Comparison of ENCODE assay signal across 1 cellular context in the genomic region with DNA sequence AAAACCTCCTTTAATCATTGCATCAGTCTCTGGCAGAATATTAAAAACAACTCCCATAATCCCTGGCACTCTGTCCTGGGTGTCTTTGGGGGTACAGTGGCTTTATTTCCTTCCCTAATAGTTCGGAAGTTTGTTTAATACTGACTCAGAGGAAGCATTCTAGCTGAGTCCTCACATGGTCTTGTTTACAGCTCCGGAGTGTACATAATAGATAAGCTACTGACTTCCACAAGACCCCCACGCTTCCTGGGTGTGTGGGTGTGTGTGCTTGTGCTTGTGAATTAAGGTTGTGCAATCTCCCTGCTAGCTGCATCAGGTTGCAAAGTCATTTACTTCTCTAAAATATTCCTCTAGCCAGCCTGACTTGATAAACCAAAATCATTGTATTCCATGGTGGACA.
TF ChIP-seq lines count a peak whose summit lies in the region.

No MANE protein-coding gene starts in this region.

TF ChIP-seq in HepG2, 621 proteins besides CTCF, POLR2A, EP300 and RAD21 (continued from another document and continues in another):
- TF ChIP-seq, protein P1, sequence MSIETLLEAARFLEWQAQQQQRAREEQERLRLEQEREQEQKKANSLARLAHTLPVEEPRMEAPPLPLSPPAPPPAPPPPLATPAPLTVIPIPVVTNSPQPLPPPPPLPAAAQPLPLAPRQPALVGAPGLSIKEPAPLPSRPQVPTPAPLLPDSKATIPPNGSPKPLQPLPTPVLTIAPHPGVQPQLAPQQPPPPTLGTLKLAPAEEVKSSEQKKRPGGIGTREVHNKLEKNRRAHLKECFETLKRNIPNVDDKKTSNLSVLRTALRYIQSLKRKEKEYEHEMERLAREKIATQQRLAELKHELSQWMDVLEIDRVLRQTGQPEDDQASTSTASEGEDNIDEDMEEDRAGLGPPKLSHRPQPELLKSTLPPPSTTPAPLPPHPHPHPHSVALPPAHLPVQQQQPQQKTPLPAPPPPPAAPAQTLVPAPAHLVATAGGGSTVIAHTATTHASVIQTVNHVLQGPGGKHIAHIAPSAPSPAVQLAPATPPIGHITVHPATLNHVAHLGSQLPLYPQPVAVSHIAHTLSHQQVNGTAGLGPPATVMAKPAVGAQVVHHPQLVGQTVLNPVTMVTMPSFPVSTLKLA (IDR thresholded peaks at IDR 0.05): 0 out of 2 replicates have a peak, but pooled peaks have one; percentile 19
- no peak for TF ChIP-seq HOXA5 (CRISPR knock-in tag; IDR thresholded peaks at IDR 0.05)
- TF ChIP-seq, protein P2, sequence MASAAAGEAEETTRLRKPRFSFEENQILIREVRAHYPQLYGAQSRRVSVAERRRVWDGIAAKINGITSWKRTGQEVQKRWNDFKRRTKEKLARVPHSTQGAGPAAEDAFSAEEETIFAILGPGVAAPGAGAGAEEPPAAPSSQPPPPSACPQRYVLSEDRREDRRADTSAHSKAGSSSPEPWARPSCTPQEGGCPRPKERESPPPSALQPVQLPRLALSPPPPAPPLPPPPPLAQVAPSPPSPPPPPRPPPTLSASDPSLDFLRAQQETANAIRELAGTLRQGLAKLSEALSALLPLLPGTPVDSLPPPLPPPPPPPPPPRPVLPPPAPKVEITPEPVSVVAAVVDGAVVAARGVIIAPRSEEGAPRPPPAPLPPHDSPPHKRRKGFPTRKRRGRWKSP (CRISPR knock-in tag; IDR thresholded peaks at IDR 0.05): no peak
- TF ChIP-seq, protein P3, sequence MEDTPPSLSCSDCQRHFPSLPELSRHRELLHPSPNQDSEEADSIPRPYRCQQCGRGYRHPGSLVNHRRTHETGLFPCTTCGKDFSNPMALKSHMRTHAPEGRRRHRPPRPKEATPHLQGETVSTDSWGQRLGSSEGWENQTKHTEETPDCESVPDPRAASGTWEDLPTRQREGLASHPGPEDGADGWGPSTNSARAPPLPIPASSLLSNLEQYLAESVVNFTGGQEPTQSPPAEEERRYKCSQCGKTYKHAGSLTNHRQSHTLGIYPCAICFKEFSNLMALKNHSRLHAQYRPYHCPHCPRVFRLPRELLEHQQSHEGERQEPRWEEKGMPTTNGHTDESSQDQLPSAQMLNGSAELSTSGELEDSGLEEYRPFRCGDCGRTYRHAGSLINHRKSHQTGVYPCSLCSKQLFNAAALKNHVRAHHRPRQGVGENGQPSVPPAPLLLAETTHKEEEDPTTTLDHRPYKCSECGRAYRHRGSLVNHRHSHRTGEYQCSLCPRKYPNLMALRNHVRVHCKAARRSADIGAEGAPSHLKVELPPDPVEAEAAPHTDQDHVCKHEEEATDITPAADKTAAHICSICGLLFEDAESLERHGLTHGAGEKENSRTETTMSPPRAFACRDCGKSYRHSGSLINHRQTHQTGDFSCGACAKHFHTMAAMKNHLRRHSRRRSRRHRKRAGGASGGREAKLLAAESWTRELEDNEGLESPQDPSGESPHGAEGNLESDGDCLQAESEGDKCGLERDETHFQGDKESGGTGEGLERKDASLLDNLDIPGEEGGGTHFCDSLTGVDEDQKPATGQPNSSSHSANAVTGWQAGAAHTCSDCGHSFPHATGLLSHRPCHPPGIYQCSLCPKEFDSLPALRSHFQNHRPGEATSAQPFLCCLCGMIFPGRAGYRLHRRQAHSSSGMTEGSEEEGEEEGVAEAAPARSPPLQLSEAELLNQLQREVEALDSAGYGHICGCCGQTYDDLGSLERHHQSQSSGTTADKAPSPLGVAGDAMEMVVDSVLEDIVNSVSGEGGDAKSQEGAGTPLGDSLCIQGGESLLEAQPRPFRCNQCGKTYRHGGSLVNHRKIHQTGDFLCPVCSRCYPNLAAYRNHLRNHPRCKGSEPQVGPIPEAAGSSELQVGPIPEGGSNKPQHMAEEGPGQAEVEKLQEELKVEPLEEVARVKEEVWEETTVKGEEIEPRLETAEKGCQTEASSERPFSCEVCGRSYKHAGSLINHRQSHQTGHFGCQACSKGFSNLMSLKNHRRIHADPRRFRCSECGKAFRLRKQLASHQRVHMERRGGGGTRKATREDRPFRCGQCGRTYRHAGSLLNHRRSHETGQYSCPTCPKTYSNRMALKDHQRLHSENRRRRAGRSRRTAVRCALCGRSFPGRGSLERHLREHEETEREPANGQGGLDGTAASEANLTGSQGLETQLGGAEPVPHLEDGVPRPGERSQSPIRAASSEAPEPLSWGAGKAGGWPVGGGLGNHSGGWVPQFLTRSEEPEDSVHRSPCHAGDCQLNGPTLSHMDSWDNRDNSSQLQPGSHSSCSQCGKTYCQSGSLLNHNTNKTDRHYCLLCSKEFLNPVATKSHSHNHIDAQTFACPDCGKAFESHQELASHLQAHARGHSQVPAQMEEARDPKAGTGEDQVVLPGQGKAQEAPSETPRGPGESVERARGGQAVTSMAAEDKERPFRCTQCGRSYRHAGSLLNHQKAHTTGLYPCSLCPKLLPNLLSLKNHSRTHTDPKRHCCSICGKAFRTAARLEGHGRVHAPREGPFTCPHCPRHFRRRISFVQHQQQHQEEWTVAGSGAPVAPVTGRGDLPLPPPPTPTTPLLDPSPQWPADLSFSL (CRISPR knock-in tag; IDR thresholded peaks at IDR 0.05): peak; percentile 89
- peak; percentile 23; the same call in 1 of the 2 replicates for TF ChIP-seq JUND (CRISPR knock-in tag; IDR thresholded peaks at IDR 0.05)
- TF ChIP-seq, protein P4, sequence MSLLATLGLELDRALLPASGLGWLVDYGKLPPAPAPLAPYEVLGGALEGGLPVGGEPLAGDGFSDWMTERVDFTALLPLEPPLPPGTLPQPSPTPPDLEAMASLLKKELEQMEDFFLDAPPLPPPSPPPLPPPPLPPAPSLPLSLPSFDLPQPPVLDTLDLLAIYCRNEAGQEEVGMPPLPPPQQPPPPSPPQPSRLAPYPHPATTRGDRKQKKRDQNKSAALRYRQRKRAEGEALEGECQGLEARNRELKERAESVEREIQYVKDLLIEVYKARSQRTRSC (CRISPR knock-in tag; IDR thresholded peaks at IDR 0.05; ENCODE audit: low read depth): no peak
- TF ChIP-seq, protein P5, sequence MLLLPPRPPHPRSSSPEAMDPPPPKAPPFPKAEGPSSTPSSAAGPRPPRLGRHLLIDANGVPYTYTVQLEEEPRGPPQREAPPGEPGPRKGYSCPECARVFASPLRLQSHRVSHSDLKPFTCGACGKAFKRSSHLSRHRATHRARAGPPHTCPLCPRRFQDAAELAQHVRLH (CRISPR knock-in tag; IDR thresholded peaks at IDR 0.05; ENCODE audit: borderline replicate concordance, low read depth): peak; percentile 27; the same call in 1 of the 2 replicates
- peak; percentile 86 for TF ChIP-seq TRIM24 (CRISPR knock-in tag; IDR thresholded peaks at IDR 0.05)
- peak; percentile 71 for TF ChIP-seq ISL2 (CRISPR knock-in tag; IDR thresholded peaks at IDR 0.05)
- TF ChIP-seq NFIC (IDR thresholded peaks at IDR 0.05; ENCODE audit: low read length): 0 out of 2 replicates have a peak, but pooled peaks have one; percentile 49
- peak; percentile 74; the same call in 1 of the 2 replicates for TF ChIP-seq SOX5 (CRISPR knock-in tag; IDR thresholded peaks at IDR 0.05; ENCODE audit: borderline replicate concordance)
- no peak for TF ChIP-seq ZFYVE20 (CRISPR knock-in tag; IDR thresholded peaks at IDR 0.05; ENCODE audit: borderline replicate concordance, low read depth)
- TF ChIP-seq TCF7 (IDR thresholded peaks at IDR 0.05; ENCODE audit: low read depth): 0 out of 2 replicates have a peak, but pooled peaks have one; percentile 55
- TF ChIP-seq ZNF12 (CRISPR knock-in tag; IDR thresholded peaks at IDR 0.05): peak; percentile 65
- TF ChIP-seq, protein P6, sequence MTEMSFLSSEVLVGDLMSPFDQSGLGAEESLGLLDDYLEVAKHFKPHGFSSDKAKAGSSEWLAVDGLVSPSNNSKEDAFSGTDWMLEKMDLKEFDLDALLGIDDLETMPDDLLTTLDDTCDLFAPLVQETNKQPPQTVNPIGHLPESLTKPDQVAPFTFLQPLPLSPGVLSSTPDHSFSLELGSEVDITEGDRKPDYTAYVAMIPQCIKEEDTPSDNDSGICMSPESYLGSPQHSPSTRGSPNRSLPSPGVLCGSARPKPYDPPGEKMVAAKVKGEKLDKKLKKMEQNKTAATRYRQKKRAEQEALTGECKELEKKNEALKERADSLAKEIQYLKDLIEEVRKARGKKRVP (CRISPR knock-in tag; IDR thresholded peaks at IDR 0.05): peak in 1 of 2 experiments; percentile 97; a peak in 2 of 4 replicates
- peak; percentile 52; the same call in 1 of the 2 replicates for TF ChIP-seq DPF2 (CRISPR knock-in tag; IDR thresholded peaks at IDR 0.05; ENCODE audit: borderline replicate concordance, low read depth)
- TF ChIP-seq, protein P7, sequence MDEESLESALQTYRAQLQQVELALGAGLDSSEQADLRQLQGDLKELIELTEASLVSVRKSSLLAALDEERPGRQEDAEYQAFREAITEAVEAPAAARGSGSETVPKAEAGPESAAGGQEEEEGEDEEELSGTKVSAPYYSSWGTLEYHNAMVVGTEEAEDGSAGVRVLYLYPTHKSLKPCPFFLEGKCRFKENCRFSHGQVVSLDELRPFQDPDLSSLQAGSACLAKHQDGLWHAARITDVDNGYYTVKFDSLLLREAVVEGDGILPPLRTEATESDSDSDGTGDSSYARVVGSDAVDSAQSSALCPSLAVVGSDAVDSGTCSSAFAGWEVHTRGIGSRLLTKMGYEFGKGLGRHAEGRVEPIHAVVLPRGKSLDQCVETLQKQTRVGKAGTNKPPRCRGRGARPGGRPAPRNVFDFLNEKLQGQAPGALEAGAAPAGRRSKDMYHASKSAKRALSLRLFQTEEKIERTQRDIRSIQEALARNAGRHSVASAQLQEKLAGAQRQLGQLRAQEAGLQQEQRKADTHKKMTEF (CRISPR knock-in tag; IDR thresholded peaks at IDR 0.05): peak; percentile 67
- no peak for TF ChIP-seq FOXA1 (IDR thresholded peaks at IDR 0.05)
- peak; percentile 93 for TF ChIP-seq FOXA1 (CRISPR knock-in tag; IDR thresholded peaks at IDR 0.05)
- peak; percentile 40; the same call in 1 of the 2 replicates for TF ChIP-seq BCL6 (CRISPR knock-in tag; IDR thresholded peaks at IDR 0.05)
- peak; percentile 95 for TF ChIP-seq FOXA3 (CRISPR knock-in tag; IDR thresholded peaks at IDR 0.05)
- no peak for TF ChIP-seq MTF2 (CRISPR knock-in tag; IDR thresholded peaks at IDR 0.05; ENCODE audit: borderline replicate concordance)
- TF ChIP-seq GTF2F1 (IDR thresholded peaks at IDR 0.05; ENCODE audit: low read length): no peak
- TF ChIP-seq RXRB (CRISPR knock-in tag; IDR thresholded peaks at IDR 0.05; ENCODE audit: borderline replicate concordance): peak; percentile 65
- TF ChIP-seq SMAD3 (CRISPR knock-in tag; IDR thresholded peaks at IDR 0.05): 0 out of 2 replicates have a peak, but pooled peaks have one; percentile 44
- TF ChIP-seq ZKSCAN8 (CRISPR knock-in tag; IDR thresholded peaks at IDR 0.05; ENCODE audit: borderline replicate concordance): 0 out of 2 replicates have a peak, but pooled peaks have one; percentile 27
- TF ChIP-seq, protein P8, sequence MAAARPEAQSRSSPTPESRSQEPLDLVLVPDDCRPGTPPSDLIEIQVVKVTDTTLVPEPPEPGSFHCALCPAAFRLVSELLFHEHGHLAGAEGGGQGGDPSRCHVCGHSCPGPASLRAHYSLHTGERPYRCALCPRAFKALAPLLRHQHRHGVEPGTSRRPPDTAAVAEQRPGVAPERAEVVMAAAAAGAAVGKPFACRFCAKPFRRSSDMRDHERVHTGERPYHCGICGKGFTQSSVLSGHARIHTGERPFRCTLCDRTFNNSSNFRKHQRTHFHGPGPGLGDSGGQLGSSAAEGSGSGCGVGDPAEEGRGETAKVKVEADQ (CRISPR knock-in tag; IDR thresholded peaks at IDR 0.05; ENCODE audit: borderline replicate concordance): no peak
- TF ChIP-seq ZMYM2 (CRISPR knock-in tag; IDR thresholded peaks at IDR 0.05): no peak
- no peak for TF ChIP-seq GFI1 (CRISPR knock-in tag; IDR thresholded peaks at IDR 0.05; ENCODE audit: borderline replicate concordance)
- TF ChIP-seq, protein P9, sequence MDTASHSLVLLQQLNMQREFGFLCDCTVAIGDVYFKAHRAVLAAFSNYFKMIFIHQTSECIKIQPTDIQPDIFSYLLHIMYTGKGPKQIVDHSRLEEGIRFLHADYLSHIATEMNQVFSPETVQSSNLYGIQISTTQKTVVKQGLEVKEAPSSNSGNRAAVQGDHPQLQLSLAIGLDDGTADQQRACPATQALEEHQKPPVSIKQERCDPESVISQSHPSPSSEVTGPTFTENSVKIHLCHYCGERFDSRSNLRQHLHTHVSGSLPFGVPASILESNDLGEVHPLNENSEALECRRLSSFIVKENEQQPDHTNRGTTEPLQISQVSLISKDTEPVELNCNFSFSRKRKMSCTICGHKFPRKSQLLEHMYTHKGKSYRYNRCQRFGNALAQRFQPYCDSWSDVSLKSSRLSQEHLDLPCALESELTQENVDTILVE (CRISPR knock-in tag; IDR thresholded peaks at IDR 0.05): 0 out of 2 replicates have a peak, but pooled peaks have one; percentile 47
- TF ChIP-seq LCORL (IDR thresholded peaks at IDR 0.05): no peak
- TF ChIP-seq LCORL (CRISPR knock-in tag; IDR thresholded peaks at IDR 0.05): no peak
- TF ChIP-seq NFE2 (CRISPR knock-in tag; IDR thresholded peaks at IDR 0.05): no peak
- TF ChIP-seq, protein P10, sequence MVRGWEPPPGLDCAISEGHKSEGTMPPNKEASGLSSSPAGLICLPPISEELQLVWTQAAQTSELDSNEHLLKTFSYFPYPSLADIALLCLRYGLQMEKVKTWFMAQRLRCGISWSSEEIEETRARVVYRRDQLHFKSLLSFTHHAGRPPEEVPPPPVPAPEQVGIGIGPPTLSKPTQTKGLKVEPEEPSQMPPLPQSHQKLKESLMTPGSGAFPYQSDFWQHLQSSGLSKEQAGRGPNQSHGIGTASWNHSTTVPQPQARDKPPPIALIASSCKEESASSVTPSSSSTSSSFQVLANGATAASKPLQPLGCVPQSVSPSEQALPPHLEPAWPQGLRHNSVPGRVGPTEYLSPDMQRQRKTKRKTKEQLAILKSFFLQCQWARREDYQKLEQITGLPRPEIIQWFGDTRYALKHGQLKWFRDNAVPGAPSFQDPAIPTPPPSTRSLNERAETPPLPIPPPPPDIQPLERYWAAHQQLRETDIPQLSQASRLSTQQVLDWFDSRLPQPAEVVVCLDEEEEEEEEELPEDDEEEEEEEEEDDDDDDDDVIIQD (CRISPR knock-in tag; IDR thresholded peaks at IDR 0.05; ENCODE audit: low read depth): peak; percentile 95
- TF ChIP-seq, protein P11, sequence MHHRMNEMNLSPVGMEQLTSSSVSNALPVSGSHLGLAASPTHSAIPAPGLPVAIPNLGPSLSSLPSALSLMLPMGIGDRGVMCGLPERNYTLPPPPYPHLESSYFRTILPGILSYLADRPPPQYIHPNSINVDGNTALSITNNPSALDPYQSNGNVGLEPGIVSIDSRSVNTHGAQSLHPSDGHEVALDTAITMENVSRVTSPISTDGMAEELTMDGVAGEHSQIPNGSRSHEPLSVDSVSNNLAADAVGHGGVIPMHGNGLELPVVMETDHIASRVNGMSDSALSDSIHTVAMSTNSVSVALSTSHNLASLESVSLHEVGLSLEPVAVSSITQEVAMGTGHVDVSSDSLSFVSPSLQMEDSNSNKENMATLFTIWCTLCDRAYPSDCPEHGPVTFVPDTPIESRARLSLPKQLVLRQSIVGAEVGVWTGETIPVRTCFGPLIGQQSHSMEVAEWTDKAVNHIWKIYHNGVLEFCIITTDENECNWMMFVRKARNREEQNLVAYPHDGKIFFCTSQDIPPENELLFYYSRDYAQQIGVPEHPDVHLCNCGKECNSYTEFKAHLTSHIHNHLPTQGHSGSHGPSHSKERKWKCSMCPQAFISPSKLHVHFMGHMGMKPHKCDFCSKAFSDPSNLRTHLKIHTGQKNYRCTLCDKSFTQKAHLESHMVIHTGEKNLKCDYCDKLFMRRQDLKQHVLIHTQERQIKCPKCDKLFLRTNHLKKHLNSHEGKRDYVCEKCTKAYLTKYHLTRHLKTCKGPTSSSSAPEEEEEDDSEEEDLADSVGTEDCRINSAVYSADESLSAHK (CRISPR knock-in tag; IDR thresholded peaks at IDR 0.05; ENCODE audit: borderline replicate concordance): no peak
- no peak for TF ChIP-seq SETDB1 (CRISPR knock-in tag; IDR thresholded peaks at IDR 0.05; ENCODE audit: borderline replicate concordance)
- TF ChIP-seq ZNF878 (CRISPR knock-in tag; IDR thresholded peaks at IDR 0.05): peak; percentile 47; the same call in 1 of the 2 replicates
